In genomic region chr19:1172353-1173159, GRCh38 we compare ENCODE assay signal across 7 cellular contexts. TPM values are rescaled to one million over a fixed set of nuclear protein-coding genes. Genes with fewer than 3 reads are reported as not detected.
DNase-seq lines count a peak whose midpoint lies in the region; ATAC-seq, FAIRE-seq and TF ChIP-seq lines count a peak whose summit lies in the region.

No MANE protein-coding gene starts in this region.

- FAIRE-seq in urothelium cell line (lab: Jason Lieb, UNC): no peak

- ATAC-seq in HG02852 (IDR thresholded peaks at IDR 0.05; ENCODE audit: unreplicated experiment) (no peak), HG02610 (IDR thresholded peaks at IDR 0.05; ENCODE audit: unreplicated experiment) (no peak)

- H3K9ac ChIP-seq in endodermal cell (ENCODE audit: extremely low read depth, low read length, poor library complexity, severe bottlenecking): peak overlapping the region; percentile 76

- H3K27me3 Mint-ChIP-seq in endodermal cell (ENCODE audit: insufficient read depth): no peaks in the 10 kb centered on the region

- H3K4me1 ChIP-seq in endodermal cell (ENCODE audit: control insufficient read depth, insufficient read depth, low read length): peaks cover 5% of the 10 kb centered on the region
- peaks cover 39% of the 10 kb centered on the region for H3K4me1 ChIP-seq in mesodermal cell (ENCODE audit: control insufficient read depth, insufficient read depth, low read length, poor library complexity, severe bottlenecking)

- in situ Hi-C loops in SK-MEL-5 (cut with HindIII; ENCODE audit: low pct_unique_long_range_greater_than_20kb, low sequenced_read_pairs): no loop called here

- H3K4me3 Mint-ChIP-seq in endodermal cell: peak overlapping the region; percentile 93

- DNase-seq in H7 (peak; percentile 83), SK-MEL-5 (ENCODE audit: low read depth, low spot score) (peak; percentile 41), endodermal cell (no peak), urothelium cell line (ENCODE audit: low spot score) (peak; percentile 40)

- H3K27ac ChIP-seq in endodermal cell (ENCODE audit: low read depth, low read length) (no peak overlapping the region), mesodermal cell (ENCODE audit: low read depth, low read length, severe bottlenecking) (peak overlapping the region; percentile 2)

- H3K4me1 Mint-ChIP-seq in endodermal cell: peaks cover 21% of the 10 kb centered on the region

- no peak for TF ChIP-seq CTCF in endodermal cell (conservative IDR thresholded peaks at IDR 0.05)

- peak overlapping the region; percentile 79 for H3K4me3 ChIP-seq in H7 (ENCODE audit: insufficient read depth, low read depth, low read length)
- peak overlapping the region; percentile 90 for H3K4me3 ChIP-seq in endodermal cell (ENCODE audit: low read length)
- peak overlapping the region; percentile 82 for H3K4me3 ChIP-seq in mesodermal cell (ENCODE audit: extremely low read depth, insufficient read depth, low read length, poor library complexity, severe bottlenecking)

- no peaks in the 10 kb centered on the region for H3K27me3 ChIP-seq in H7 (ENCODE audit: control insufficient read depth, insufficient read depth, low read length)
- no peaks in the 10 kb centered on the region for H3K27me3 ChIP-seq in endodermal cell (ENCODE audit: control insufficient read depth, insufficient read depth, low read length, poor library complexity, severe bottlenecking)

- peaks cover 5% of the 10 kb centered on the region for H3K36me3 Mint-ChIP-seq in endodermal cell (ENCODE audit: low read depth)

- H3K36me3 ChIP-seq in H7 (replicated peaks; ENCODE audit: control insufficient read depth, insufficient read depth, low read length) (no peaks in the 10 kb centered on the region; the same call in 1 of the 2 replicates), endodermal cell (ENCODE audit: control insufficient read depth, insufficient read depth, low read length) (no peaks in the 10 kb centered on the region), mesodermal cell (ENCODE audit: control insufficient read depth, insufficient read depth, low read length) (peaks cover 9% of the 10 kb centered on the region)

- no peaks in the 10 kb centered on the region for H3K9me3 Mint-ChIP-seq in endodermal cell

- no peaks in the 10 kb centered on the region for H3K9me3 ChIP-seq in endodermal cell (ENCODE audit: control insufficient read depth, low read length)
- no peaks in the 10 kb centered on the region for H3K9me3 ChIP-seq in mesodermal cell (ENCODE audit: control insufficient read depth, low read length)

- peak overlapping the region; percentile 83 for H3K27ac Mint-ChIP-seq in endodermal cell

- WGBS in endodermal cell (ENCODE audit: insufficient coverage in 1 of 2, insufficient read length in 1 of 2), 2 experiments: 35% methylated on average over 13 to 33 of the region's 36 CpGs
- 29 to 47% methylated on average over 25 to 26 of the region's 36 CpGs for WGBS in mesodermal cell (ENCODE audit: insufficient coverage in 2 of 2), 2 experiments

RNA-seq across cellular contexts. Expression of gene SBNO2, which starts 1.5 kb away (rescaled TPM):
- total RNA-seq in H7 (2014; rRNA removed; shearing (Covaris generic)): 31.4 and 41.3 TPM in 2 replicates
- total RNA-seq in SK-MEL-5 (2014; rRNA removed; shearing (Covaris generic)): 18.8 and 21.1 TPM in 2 replicates
- polyA plus RNA-seq in SK-MEL-5 (2015; cell fraction: cytosol; rRNA removed): 57.0 and 67.3 TPM in 2 replicates
- polyA plus RNA-seq in SK-MEL-5 (2015; cell fraction: nucleus; rRNA removed): 97.6 and 133 TPM in 2 replicates
- total RNA-seq in endodermal cell: 10 to 100 TPM; 43.3 to 50.4 TPM
- 17.7 TPM for polyA plus RNA-seq in endodermal cell (2013, experiment 1 of 2)
- polyA plus RNA-seq in endodermal cell (2013, experiment 2 of 2): 17.6 TPM
- 23.2 TPM for polyA plus RNA-seq in mesodermal cell (2013, experiment 1 of 2)
- polyA plus RNA-seq in mesodermal cell (2013, experiment 2 of 2): 21.3 TPM

RNA-seq across cellular contexts. Expression of gene STK11, which starts 33.0 kb away (rescaled TPM):
- total RNA-seq in H7 (2014; rRNA removed; shearing (Covaris generic)): 96.3 and 99.0 TPM in 2 replicates
- 44.2 and 47.8 TPM in 2 replicates for total RNA-seq in SK-MEL-5 (2014; rRNA removed; shearing (Covaris generic))
- polyA plus RNA-seq in SK-MEL-5 (2015; cell fraction: cytosol; rRNA removed): 48.7 and 50.4 TPM in 2 replicates
- 149 and 177 TPM in 2 replicates for polyA plus RNA-seq in SK-MEL-5 (2015; cell fraction: nucleus; rRNA removed)
- total RNA-seq in endodermal cell: 10 to 100 TPM; 78.8 to 81.4 TPM
- 44.7 TPM for polyA plus RNA-seq in endodermal cell (2013, experiment 1 of 2)
- 46.8 TPM for polyA plus RNA-seq in endodermal cell (2013, experiment 2 of 2)
- 51.9 TPM for polyA plus RNA-seq in mesodermal cell (2013, experiment 1 of 2)
- polyA plus RNA-seq in mesodermal cell (2013, experiment 2 of 2): 51.1 TPM
